ENCODE assay signal across 38 cellular contexts in genomic region chr15:69634860-69635259, GRCh38.
"Had no signal": no experiment of that assay in that cellular context is flagged by ENCODE, and none has a peak within 500 bp of the region (broad histone marks: within the 10 kb centered on the region; RNA-seq: fewer than 3 reads in every experiment).

No MANE protein-coding gene starts in this region.

- H3K36me3 ChIP-seq: ascending aorta, cardiac muscle cell, WERI-Rb-1 had no signal

- H3K4me3 ChIP-seq: ascending aorta, cardiac muscle cell had no signal

- FAIRE-seq: bronchial epithelial cell, TTC549 had no signal

- DNase-seq: activated CD4-positive, alpha-beta memory T cell treated with anti-CD3 and anti-CD28 coated beads, Interleukin-2, amount 10 ng/mL, durations not matched to agents 7 days and 5 days; activated CD4-positive, alpha-beta T cell treated with anti-CD3 and anti-CD28 coated beads for 1 hour; activated CD4-positive, alpha-beta T cell treated with anti-CD3 and anti-CD28 coated beads for 36 hours; activated CD4-positive, alpha-beta T cell treated with anti-CD3 and anti-CD28 coated beads for 48 hours; activated CD4-positive, alpha-beta T cell treated with anti-CD3 and anti-CD28 coated beads, Interleukin-2, amount 10 ng/mL, durations not matched to agents 7 days and 5 days; activated CD4-positive, alpha-beta T cell treated with anti-CD3 and anti-CD28 coated beads, Interleukin-2, amount 50 U/mL, for 48 hours; activated CD4-positive, CD25-positive, alpha-beta regulatory T cell; activated CD8-positive, alpha-beta memory T cell treated with anti-CD3 and anti-CD28 coated beads for 24 hours; activated CD8-positive, alpha-beta memory T cell treated with anti-CD3 and anti-CD28 coated beads, Interleukin-2, amount 10 ng/mL, durations not matched to agents 7 days and 5 days; activated CD8-positive, alpha-beta memory T cell treated with anti-CD3 and anti-CD28 coated beads, Interleukin-2, amount 50 U/mL, for 48 hours; activated effector memory CD4-positive, alpha-beta T cell treated with Interleukin-2 at 50 U/mL for 16 hours; activated gamma-delta T cell; activated naive CD4-positive, alpha-beta T cell treated with anti-CD3 and anti-CD28 coated beads, Interleukin-2, amount 10 ng/mL, durations not matched to agents 7 days and 5 days; activated naive CD4-positive, alpha-beta T cell treated with Interleukin-2 at 50 U/mL for 16 hours; activated naive CD8-positive, alpha-beta T cell treated with anti-CD3 and anti-CD28 coated beads, Interleukin-2, amount 10 ng/mL, durations not matched to agents 7 days and 5 days; activated naive CD8-positive, alpha-beta T cell treated with anti-CD3 and anti-CD28 coated beads, Interleukin-2, amount 50 U/mL, for 24 hours; amygdala; anterior cingulate cortex; caudate nucleus; cerebellar nuclear complex; T-helper 1 cell; T-helper 2 cell; T-helper 9 cell; WERI-Rb-1 had no signal

- H3K27me3 Mint-ChIP-seq: activated naive CD4-positive, alpha-beta T cell treated with anti-CD3 and anti-CD28 coated beads, Interleukin-2, amount 50 U/mL, for 24 hours had no signal

- H3K4me3 Mint-ChIP-seq: activated CD4-positive, alpha-beta memory T cell treated with anti-CD3 and anti-CD28 coated beads, Interleukin-2, amount 10 ng/mL, durations not matched to agents 7 days and 5 days; activated CD4-positive, alpha-beta T cell treated with anti-CD3 and anti-CD28 coated beads for 36 hours; activated CD4-positive, alpha-beta T cell treated with anti-CD3 and anti-CD28 coated beads, Interleukin-2, amount 10 ng/mL, durations not matched to agents 7 days and 5 days; activated CD8-positive, alpha-beta memory T cell treated with anti-CD3 and anti-CD28 coated beads, Interleukin-2, amount 10 ng/mL, durations not matched to agents 7 days and 5 days; activated naive CD4-positive, alpha-beta T cell treated with anti-CD3 and anti-CD28 coated beads, Interleukin-2, amount 10 ng/mL, durations not matched to agents 7 days and 5 days; activated naive CD4-positive, alpha-beta T cell treated with anti-CD3 and anti-CD28 coated beads, Interleukin-2, amount 50 U/mL, for 24 hours; activated naive CD8-positive, alpha-beta T cell; activated naive CD8-positive, alpha-beta T cell treated with anti-CD3 and anti-CD28 coated beads, Interleukin-2, amount 10 ng/mL, durations not matched to agents 7 days and 5 days; activated naive CD8-positive, alpha-beta T cell treated with anti-CD3 and anti-CD28 coated beads, Interleukin-2, amount 50 U/mL, for 24 hours; activated T-cell treated with anti-CD3 and anti-CD28 coated beads, Interleukin-2, amount 50 U/mL, for 24 hours; brain; central memory CD8-positive, alpha-beta T cell; T-helper 1 cell treated with Interleukin-12 subunit alpha and Interleukin-12 subunit beta and Interleukin-4 antibody, amounts not matched to agents 30 μg/mL and 1 μg/mL, for 36 hours; T-helper 2 cell treated with Interferon-gamma antibody and Interleukin-4, amounts not matched to agents 5 μg/mL and 100 μg/mL, for 36 hours; WTC11 had no signal

- H3K27me3 ChIP-seq: ascending aorta had no signal

- H3K4me1 Mint-ChIP-seq: activated CD4-positive, alpha-beta memory T cell treated with anti-CD3 and anti-CD28 coated beads, Interleukin-2, amount 10 ng/mL, durations not matched to agents 7 days and 5 days; activated CD8-positive, alpha-beta memory T cell treated with anti-CD3 and anti-CD28 coated beads, Interleukin-2, amount 10 ng/mL, durations not matched to agents 7 days and 5 days; activated naive CD4-positive, alpha-beta T cell treated with anti-CD3 and anti-CD28 coated beads, Interleukin-2, amount 10 ng/mL, durations not matched to agents 7 days and 5 days; activated naive CD4-positive, alpha-beta T cell treated with anti-CD3 and anti-CD28 coated beads, Interleukin-2, amount 50 U/mL, for 24 hours had no signal

- H3K27ac Mint-ChIP-seq: activated CD4-positive, alpha-beta memory T cell treated with anti-CD3 and anti-CD28 coated beads, Interleukin-2, amount 10 ng/mL, durations not matched to agents 7 days and 5 days; activated CD4-positive, alpha-beta T cell treated with anti-CD3 and anti-CD28 coated beads for 36 hours; activated CD4-positive, alpha-beta T cell treated with anti-CD3 and anti-CD28 coated beads, Interleukin-2, amount 10 ng/mL, durations not matched to agents 7 days and 5 days; activated CD8-positive, alpha-beta memory T cell treated with anti-CD3 and anti-CD28 coated beads, Interleukin-2, amount 10 ng/mL, durations not matched to agents 7 days and 5 days; activated naive CD4-positive, alpha-beta T cell treated with anti-CD3 and anti-CD28 coated beads, Interleukin-2, amount 10 ng/mL, durations not matched to agents 7 days and 5 days; activated naive CD4-positive, alpha-beta T cell treated with anti-CD3 and anti-CD28 coated beads, Interleukin-2, amount 50 U/mL, for 24 hours; activated naive CD8-positive, alpha-beta T cell; activated naive CD8-positive, alpha-beta T cell treated with anti-CD3 and anti-CD28 coated beads, Interleukin-2, amount 10 ng/mL, durations not matched to agents 7 days and 5 days; activated naive CD8-positive, alpha-beta T cell treated with anti-CD3 and anti-CD28 coated beads, Interleukin-2, amount 50 U/mL, for 24 hours; activated T-cell treated with anti-CD3 and anti-CD28 coated beads, Interleukin-2, amount 50 U/mL, for 24 hours; activated T-helper 2 cell treated with anti-CD3 and anti-CD28 coated beads, Interferon-gamma antibody, Interleukin-2, Interleukin-4, amounts not matched to agents 10 μg/mL and 5 μg/mL and 100 μg/mL, durations not matched to agents 14 hours and 24 hours and 36 hours; brain; T-helper 1 cell treated with Interleukin-12 subunit alpha and Interleukin-12 subunit beta and Interleukin-4 antibody, amounts not matched to agents 30 μg/mL and 1 μg/mL, for 36 hours; T-helper 2 cell treated with Interferon-gamma antibody and Interleukin-4, amounts not matched to agents 5 μg/mL and 100 μg/mL, for 36 hours; WTC11 had no signal

- H3K27ac ChIP-seq: ascending aorta, cardiac muscle cell, WERI-Rb-1 had no signal

- H3K9me3 Mint-ChIP-seq: activated naive CD4-positive, alpha-beta T cell treated with anti-CD3 and anti-CD28 coated beads, Interleukin-2, amount 10 ng/mL, durations not matched to agents 7 days and 5 days; activated naive CD4-positive, alpha-beta T cell treated with anti-CD3 and anti-CD28 coated beads, Interleukin-2, amount 50 U/mL, for 24 hours; central memory CD8-positive, alpha-beta T cell had no signal

- H3K36me3 Mint-ChIP-seq: activated CD8-positive, alpha-beta memory T cell treated with anti-CD3 and anti-CD28 coated beads, Interleukin-2, amount 10 ng/mL, durations not matched to agents 7 days and 5 days; activated naive CD4-positive, alpha-beta T cell treated with anti-CD3 and anti-CD28 coated beads, Interleukin-2, amount 10 ng/mL, durations not matched to agents 7 days and 5 days; activated naive CD4-positive, alpha-beta T cell treated with anti-CD3 and anti-CD28 coated beads, Interleukin-2, amount 50 U/mL, for 24 hours; brain had no signal

- H3K4me1 ChIP-seq: ascending aorta had no signal

- ATAC-seq: activated CD4-positive, alpha-beta T cell treated with anti-CD3 and anti-CD28 coated beads for 36 hours; activated CD4-positive, CD25-positive, alpha-beta regulatory T cell treated with anti-CD3 and anti-CD28 coated beads, Interleukin-2, amount 50 U/mL, for 24 hours; activated CD8-positive, alpha-beta memory T cell treated with anti-CD3 and anti-CD28 coated beads, Interleukin-2, amount 10 ng/mL, durations not matched to agents 7 days and 5 days; activated naive CD8-positive, alpha-beta T cell treated with anti-CD3 and anti-CD28 coated beads, Interleukin-2, amount 50 U/mL, for 24 hours; WTC11 had no signal
